In the genomic region with DNA sequence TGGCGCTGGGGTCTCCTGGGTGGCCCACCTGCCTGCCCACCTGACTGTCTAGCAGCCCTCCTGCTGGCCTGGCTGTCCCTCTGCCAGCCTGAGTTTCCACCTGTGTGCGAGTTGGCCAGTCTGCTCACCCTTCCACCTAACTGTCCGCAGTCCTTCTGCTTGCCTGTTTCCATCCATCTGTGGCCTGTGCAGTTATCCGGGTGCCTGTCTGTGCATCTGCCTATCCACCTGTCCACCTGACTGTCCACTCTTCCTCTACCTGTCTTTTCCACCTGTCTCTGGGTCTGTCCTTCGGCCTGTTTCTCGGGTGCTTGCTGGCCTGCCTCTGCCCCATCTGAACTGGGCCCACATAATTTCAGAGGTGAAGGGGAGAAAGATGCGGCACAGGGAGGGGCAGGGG, we compare ENCODE assay signal across 1 cellular context.
TF ChIP-seq lines count a peak whose summit lies in the region.

No MANE protein-coding gene starts in this region.

TF ChIP-seq in K562, 482 proteins besides CTCF, POLR2A, EP300 and RAD21:
- TF ChIP-seq RBFOX2 (IDR thresholded peaks at IDR 0.05; ENCODE audit: low read depth, low read length): 0 out of 2 replicates have a peak, but pooled peaks have one; percentile 22
- no peak for TF ChIP-seq HNRNPL (IDR thresholded peaks at IDR 0.05; ENCODE audit: low read depth, low read length)
